1 cellular context compared by ENCODE assay signal in the genomic region with DNA sequence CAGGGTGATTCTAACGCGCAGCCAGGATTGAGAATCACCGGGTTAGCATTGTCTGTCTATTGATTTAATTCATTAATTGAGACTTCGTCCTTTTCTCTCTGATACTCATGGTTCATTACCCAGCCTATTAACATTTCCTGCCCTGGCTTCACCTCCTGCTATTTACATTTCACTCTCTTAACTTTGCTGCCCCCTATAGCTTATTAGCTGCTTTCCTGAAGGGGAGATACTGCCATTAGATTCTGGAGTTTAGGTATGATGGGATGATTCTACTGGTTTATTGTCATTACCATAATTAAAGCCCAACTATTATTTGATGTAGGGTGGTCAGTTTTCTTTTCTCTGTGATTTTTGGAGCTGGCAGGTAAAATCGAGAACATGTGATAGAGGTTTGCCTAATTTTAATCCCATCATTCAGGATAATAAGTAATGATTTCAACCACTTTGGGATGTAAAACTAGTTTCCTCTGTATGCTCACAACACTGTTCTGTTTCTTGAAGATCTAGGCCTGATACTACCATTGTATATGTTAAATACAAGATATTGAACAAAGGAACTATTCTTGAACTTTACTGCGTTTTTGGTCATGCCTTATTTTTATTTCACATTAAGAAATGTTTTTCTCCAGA.
TF ChIP-seq lines count a peak whose summit lies in the region.

No MANE protein-coding gene starts in this region.

TF ChIP-seq in HEK293, 187 proteins besides CTCF, POLR2A, EP300 and RAD21 (continues in another document):
- TF ChIP-seq, protein P1, sequence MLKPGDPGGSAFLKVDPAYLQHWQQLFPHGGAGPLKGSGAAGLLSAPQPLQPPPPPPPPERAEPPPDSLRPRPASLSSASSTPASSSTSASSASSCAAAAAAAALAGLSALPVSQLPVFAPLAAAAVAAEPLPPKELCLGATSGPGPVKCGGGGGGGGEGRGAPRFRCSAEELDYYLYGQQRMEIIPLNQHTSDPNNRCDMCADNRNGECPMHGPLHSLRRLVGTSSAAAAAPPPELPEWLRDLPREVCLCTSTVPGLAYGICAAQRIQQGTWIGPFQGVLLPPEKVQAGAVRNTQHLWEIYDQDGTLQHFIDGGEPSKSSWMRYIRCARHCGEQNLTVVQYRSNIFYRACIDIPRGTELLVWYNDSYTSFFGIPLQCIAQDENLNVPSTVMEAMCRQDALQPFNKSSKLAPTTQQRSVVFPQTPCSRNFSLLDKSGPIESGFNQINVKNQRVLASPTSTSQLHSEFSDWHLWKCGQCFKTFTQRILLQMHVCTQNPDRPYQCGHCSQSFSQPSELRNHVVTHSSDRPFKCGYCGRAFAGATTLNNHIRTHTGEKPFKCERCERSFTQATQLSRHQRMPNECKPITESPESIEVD (tag by site-specific recombination; IDR thresholded peaks at IDR 0.05) = no peak
- TF ChIP-seq ZNF366 (tag by site-specific recombination; conservative IDR thresholded peaks at IDR 0.05) (peak; percentile 66; the same call in 1 of the 2 replicates), SP7 (tag by site-specific recombination; IDR thresholded peaks at IDR 0.05) (peak; percentile 35; the same call in 1 of the 2 replicates), ZNF350 (tag by site-specific recombination; IDR thresholded peaks at IDR 0.05) (no peak), ZNF19 (tag by site-specific recombination; IDR thresholded peaks at IDR 0.05; ENCODE audit: low read depth) (no peak), ZBTB7A (tag by site-specific recombination; IDR thresholded peaks at IDR 0.05; ENCODE audit: low read depth) (no peak), ZNF654 (tag by site-specific recombination; IDR thresholded peaks at IDR 0.05; ENCODE audit: low read depth) (peak; percentile 76), ZNF146 (tag by site-specific recombination; IDR thresholded peaks at IDR 0.05) (no peak), PRDM1 (tag by site-specific recombination; IDR thresholded peaks at IDR 0.05) (peak; percentile 47; the same call in 1 of the 2 replicates), ZNF664 (tag by site-specific recombination; IDR thresholded peaks at IDR 0.05) (no peak), ZEB2 (tag by site-specific recombination; IDR thresholded peaks at IDR 0.05) (peak; percentile 43), ZIC2 (tag by site-specific recombination; IDR thresholded peaks at IDR 0.05) (no peak), ZNF510 (tag by site-specific recombination; IDR thresholded peaks at IDR 0.05; ENCODE audit: insufficient replicate concordance) (no peak), ZNF48 (tag by site-specific recombination; IDR thresholded peaks at IDR 0.05) (no peak), ZNF114 (tag by site-specific recombination; IDR thresholded peaks at IDR 0.05) (no peak), ZNF132 (tag by site-specific recombination; IDR thresholded peaks at IDR 0.05; ENCODE audit: borderline replicate concordance) (no peak), ZNF670 (tag by site-specific recombination; IDR thresholded peaks at IDR 0.05; ENCODE audit: low read depth) (no peak), ZBTB17 (tag by site-specific recombination; IDR thresholded peaks at IDR 0.05) (no peak), ZNF112 (tag by site-specific recombination; IDR thresholded peaks at IDR 0.05) (no peak), ZNF501 (tag by site-specific recombination; IDR thresholded peaks at IDR 0.05) (no peak), ZSCAN23 (tag by site-specific recombination; IDR thresholded peaks at IDR 0.05) (no peak), YY1 (tag by site-specific recombination; IDR thresholded peaks at IDR 0.05) (no peak), ZNF16 (tag by site-specific recombination; IDR thresholded peaks at IDR 0.05; ENCODE audit: low read depth) (no peak), SCRT1 (tag by site-specific recombination; IDR thresholded peaks at IDR 0.05; ENCODE audit: borderline replicate concordance) (no peak), RBAK (tag by site-specific recombination; IDR thresholded peaks at IDR 0.05) (no peak), GLIS1 (tag by site-specific recombination; IDR thresholded peaks at IDR 0.05) (peak; percentile 16; the same call in 1 of the 2 replicates), ZFP41 (tag by site-specific recombination; IDR thresholded peaks at IDR 0.05; ENCODE audit: borderline replicate concordance) (no peak), KLF7 (tag by site-specific recombination; IDR thresholded peaks at IDR 0.05; ENCODE audit: borderline replicate concordance) (no peak), ZFHX2 (tag by site-specific recombination; conservative IDR thresholded peaks at IDR 0.05) (no peak), WT1 (tag by site-specific recombination; IDR thresholded peaks at IDR 0.05) (peak; percentile 9; the same call in 1 of the 2 replicates), ZNF660 (tag by site-specific recombination; IDR thresholded peaks at IDR 0.05) (peak; percentile 100), ZFP3 (tag by site-specific recombination; IDR thresholded peaks at IDR 0.05; ENCODE audit: low read depth) (no peak), SP3 (tag by site-specific recombination; IDR thresholded peaks at IDR 0.05) (no peak), ZNF311 (tag by site-specific recombination; IDR thresholded peaks at IDR 0.05; ENCODE audit: borderline replicate concordance) (no peak), ZNF184 (tag by site-specific recombination; IDR thresholded peaks at IDR 0.05) (0 out of 2 replicates have a peak, but pooled peaks have one; percentile 13), ZNF843 (tag by site-specific recombination; IDR thresholded peaks at IDR 0.05) (no peak), ZNF292 (tag by site-specific recombination; IDR thresholded peaks at IDR 0.05; ENCODE audit: borderline replicate concordance, low read depth) (no peak), IKZF3 (tag by site-specific recombination; IDR thresholded peaks at IDR 0.05) (peak; percentile 54; the same call in 1 of the 2 replicates), ZNF596 (tag by site-specific recombination; IDR thresholded peaks at IDR 0.05) (no peak)
- TF ChIP-seq, protein P2, sequence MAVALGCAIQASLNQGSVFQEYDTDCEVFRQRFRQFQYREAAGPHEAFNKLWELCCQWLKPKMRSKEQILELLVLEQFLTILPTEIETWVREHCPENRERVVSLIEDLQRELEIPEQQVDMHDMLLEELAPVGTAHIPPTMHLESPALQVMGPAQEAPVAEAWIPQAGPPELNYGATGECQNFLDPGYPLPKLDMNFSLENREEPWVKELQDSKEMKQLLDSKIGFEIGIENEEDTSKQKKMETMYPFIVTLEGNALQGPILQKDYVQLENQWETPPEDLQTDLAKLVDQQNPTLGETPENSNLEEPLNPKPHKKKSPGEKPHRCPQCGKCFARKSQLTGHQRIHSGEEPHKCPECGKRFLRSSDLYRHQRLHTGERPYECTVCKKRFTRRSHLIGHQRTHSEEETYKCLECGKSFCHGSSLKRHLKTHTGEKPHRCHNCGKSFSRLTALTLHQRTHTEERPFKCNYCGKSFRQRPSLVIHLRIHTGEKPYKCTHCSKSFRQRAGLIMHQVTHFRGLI (tag by site-specific recombination; IDR thresholded peaks at IDR 0.05) = peak; percentile 69; the same call in 1 of the 2 replicates
- TF ChIP-seq, protein P3, sequence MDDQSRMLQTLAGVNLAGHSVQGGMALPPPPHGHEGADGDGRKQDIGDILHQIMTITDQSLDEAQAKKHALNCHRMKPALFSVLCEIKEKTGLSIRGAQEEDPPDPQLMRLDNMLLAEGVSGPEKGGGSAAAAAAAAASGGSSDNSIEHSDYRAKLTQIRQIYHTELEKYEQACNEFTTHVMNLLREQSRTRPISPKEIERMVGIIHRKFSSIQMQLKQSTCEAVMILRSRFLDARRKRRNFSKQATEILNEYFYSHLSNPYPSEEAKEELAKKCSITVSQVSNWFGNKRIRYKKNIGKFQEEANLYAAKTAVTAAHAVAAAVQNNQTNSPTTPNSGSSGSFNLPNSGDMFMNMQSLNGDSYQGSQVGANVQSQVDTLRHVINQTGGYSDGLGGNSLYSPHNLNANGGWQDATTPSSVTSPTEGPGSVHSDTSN (CRISPR knock-in tag; IDR thresholded peaks at IDR 0.05) = no peak
- TF ChIP-seq, protein P4, sequence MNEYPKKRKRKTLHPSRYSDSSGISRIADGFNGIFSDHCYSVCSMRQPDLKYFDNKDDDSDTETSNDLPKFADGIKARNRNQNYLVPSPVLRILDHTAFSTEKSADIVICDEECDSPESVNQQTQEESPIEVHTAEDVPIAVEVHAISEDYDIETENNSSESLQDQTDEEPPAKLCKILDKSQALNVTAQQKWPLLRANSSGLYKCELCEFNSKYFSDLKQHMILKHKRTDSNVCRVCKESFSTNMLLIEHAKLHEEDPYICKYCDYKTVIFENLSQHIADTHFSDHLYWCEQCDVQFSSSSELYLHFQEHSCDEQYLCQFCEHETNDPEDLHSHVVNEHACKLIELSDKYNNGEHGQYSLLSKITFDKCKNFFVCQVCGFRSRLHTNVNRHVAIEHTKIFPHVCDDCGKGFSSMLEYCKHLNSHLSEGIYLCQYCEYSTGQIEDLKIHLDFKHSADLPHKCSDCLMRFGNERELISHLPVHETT (tag by site-specific recombination; IDR thresholded peaks at IDR 0.05) = no peak; the same call in 1 of the 2 replicates
- TF ChIP-seq, protein P5, sequence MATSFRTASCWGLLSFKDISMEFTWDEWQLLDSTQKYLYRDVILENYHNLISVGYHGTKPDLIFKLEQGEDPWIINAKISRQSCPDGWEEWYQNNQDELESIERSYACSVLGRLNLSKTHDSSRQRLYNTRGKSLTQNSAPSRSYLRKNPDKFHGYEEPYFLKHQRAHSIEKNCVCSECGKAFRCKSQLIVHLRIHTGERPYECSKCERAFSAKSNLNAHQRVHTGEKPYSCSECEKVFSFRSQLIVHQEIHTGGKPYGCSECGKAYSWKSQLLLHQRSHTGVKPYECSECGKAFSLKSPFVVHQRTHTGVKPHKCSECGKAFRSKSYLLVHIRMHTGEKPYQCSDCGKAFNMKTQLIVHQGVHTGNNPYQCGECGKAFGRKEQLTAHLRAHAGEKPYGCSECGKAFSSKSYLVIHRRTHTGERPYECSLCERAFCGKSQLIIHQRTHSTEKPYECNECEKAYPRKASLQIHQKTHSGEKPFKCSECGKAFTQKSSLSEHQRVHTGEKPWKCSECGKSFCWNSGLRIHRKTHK (tag by site-specific recombination; IDR thresholded peaks at IDR 0.05) = no peak
- TF ChIP-seq, protein P6, sequence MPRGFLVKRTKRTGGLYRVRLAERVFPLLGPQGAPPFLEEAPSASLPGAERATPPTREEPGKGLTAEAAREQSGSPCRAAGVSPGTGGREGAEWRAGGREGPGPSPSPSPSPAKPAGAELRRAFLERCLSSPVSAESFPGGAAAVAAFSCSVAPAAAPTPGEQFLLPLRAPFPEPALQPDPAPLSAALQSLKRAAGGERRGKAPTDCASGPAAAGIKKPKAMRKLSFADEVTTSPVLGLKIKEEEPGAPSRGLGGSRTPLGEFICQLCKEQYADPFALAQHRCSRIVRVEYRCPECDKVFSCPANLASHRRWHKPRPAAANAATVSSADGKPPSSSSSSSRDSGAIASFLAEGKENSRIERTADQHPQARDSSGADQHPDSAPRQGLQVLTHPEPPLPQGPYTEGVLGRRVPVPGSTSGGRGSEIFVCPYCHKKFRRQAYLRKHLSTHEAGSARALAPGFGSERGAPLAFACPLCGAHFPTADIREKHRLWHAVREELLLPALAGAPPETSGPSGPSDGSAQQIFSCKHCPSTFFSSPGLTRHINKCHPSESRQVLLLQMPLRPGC (tag by site-specific recombination; IDR thresholded peaks at IDR 0.05) = no peak
- TF ChIP-seq, protein P7, sequence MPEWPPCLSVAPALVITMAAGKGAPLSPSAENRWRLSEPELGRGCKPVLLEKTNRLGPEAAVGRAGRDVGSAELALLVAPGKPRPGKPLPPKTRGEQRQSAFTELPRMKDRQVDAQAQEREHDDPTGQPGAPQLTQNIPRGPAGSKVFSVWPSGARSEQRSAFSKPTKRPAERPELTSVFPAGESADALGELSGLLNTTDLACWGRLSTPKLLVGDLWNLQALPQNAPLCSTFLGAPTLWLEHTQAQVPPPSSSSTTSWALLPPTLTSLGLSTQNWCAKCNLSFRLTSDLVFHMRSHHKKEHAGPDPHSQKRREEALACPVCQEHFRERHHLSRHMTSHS (tag by site-specific recombination; IDR thresholded peaks at IDR 0.05) = no peak
- TF ChIP-seq, protein P8, sequence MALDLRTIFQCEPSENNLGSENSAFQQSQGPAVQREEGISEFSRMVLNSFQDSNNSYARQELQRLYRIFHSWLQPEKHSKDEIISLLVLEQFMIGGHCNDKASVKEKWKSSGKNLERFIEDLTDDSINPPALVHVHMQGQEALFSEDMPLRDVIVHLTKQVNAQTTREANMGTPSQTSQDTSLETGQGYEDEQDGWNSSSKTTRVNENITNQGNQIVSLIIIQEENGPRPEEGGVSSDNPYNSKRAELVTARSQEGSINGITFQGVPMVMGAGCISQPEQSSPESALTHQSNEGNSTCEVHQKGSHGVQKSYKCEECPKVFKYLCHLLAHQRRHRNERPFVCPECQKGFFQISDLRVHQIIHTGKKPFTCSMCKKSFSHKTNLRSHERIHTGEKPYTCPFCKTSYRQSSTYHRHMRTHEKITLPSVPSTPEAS (tag by site-specific recombination; IDR thresholded peaks at IDR 0.05) = no peak
- TF ChIP-seq, protein P9, sequence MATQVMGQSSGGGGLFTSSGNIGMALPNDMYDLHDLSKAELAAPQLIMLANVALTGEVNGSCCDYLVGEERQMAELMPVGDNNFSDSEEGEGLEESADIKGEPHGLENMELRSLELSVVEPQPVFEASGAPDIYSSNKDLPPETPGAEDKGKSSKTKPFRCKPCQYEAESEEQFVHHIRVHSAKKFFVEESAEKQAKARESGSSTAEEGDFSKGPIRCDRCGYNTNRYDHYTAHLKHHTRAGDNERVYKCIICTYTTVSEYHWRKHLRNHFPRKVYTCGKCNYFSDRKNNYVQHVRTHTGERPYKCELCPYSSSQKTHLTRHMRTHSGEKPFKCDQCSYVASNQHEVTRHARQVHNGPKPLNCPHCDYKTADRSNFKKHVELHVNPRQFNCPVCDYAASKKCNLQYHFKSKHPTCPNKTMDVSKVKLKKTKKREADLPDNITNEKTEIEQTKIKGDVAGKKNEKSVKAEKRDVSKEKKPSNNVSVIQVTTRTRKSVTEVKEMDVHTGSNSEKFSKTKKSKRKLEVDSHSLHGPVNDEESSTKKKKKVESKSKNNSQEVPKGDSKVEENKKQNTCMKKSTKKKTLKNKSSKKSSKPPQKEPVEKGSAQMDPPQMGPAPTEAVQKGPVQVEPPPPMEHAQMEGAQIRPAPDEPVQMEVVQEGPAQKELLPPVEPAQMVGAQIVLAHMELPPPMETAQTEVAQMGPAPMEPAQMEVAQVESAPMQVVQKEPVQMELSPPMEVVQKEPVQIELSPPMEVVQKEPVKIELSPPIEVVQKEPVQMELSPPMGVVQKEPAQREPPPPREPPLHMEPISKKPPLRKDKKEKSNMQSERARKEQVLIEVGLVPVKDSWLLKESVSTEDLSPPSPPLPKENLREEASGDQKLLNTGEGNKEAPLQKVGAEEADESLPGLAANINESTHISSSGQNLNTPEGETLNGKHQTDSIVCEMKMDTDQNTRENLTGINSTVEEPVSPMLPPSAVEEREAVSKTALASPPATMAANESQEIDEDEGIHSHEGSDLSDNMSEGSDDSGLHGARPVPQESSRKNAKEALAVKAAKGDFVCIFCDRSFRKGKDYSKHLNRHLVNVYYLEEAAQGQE (tag by site-specific recombination; IDR thresholded peaks at IDR 0.05) = no peak
- TF ChIP-seq, protein P10, sequence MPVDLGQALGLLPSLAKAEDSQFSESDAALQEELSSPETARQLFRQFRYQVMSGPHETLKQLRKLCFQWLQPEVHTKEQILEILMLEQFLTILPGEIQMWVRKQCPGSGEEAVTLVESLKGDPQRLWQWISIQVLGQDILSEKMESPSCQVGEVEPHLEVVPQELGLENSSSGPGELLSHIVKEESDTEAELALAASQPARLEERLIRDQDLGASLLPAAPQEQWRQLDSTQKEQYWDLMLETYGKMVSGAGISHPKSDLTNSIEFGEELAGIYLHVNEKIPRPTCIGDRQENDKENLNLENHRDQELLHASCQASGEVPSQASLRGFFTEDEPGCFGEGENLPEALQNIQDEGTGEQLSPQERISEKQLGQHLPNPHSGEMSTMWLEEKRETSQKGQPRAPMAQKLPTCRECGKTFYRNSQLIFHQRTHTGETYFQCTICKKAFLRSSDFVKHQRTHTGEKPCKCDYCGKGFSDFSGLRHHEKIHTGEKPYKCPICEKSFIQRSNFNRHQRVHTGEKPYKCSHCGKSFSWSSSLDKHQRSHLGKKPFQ (tag by site-specific recombination; IDR thresholded peaks at IDR 0.05) = no peak
